ENCODE assay signal across 12 cellular contexts in genomic region chr2:69438580-69438979, GRCh38. TPM values are rescaled to one million over a fixed set of nuclear protein-coding genes. Genes with fewer than 3 reads are reported as not detected.
DNase-seq lines count a peak whose midpoint lies in the region; ATAC-seq and TF ChIP-seq lines count a peak whose summit lies in the region.
"Had no signal": no experiment of that assay in that cellular context is flagged by ENCODE, and none has a peak within 500 bp of the region (broad histone marks: within the 10 kb centered on the region; RNA-seq: fewer than 3 reads in every experiment).

No MANE protein-coding gene starts in this region.

- CTCF ChIA-PET in activated naive CD4-positive, alpha-beta T cell treated with anti-CD3 and anti-CD28 coated beads for 36 hours (lab: Charles Lee): interaction anchor here (0.6 kb wide), 1 partner anchor 86 kb away, joined by 3 read pairs; no protein-coding TSS in a partner anchor

- H3K4me3 Mint-ChIP-seq in activated naive CD4-positive, alpha-beta T cell treated with anti-CD3 and anti-CD28 coated beads for 36 hours: no peak overlapping the region
- H3K4me3 Mint-ChIP-seq in naive B cell: peak overlapping the region; percentile 39 to 100 (median 91)

- H3K4me3 ChIP-seq in ascending aorta: no peak overlapping the region
- H3K4me3 ChIP-seq in tibial nerve: no peak overlapping the region
- no peak overlapping the region for H3K4me3 ChIP-seq in ovary

- TF ChIP-seq CTCF in ascending aorta (IDR thresholded peaks at IDR 0.05): no peak
- TF ChIP-seq CTCF in tibial nerve (IDR thresholded peaks at IDR 0.05): no peak
- no peak for TF ChIP-seq CTCF in ovary (IDR thresholded peaks at IDR 0.05)

- H3K27ac Mint-ChIP-seq in activated naive CD4-positive, alpha-beta T cell treated with anti-CD3 and anti-CD28 coated beads for 36 hours: peak overlapping the region; percentile 94
- H3K27ac Mint-ChIP-seq in naive B cell: peak overlapping the region; percentile 64 to 99 (median 98)

- H3K27me3 Mint-ChIP-seq in activated naive CD4-positive, alpha-beta T cell treated with anti-CD3 and anti-CD28 coated beads for 36 hours (ENCODE audit: low read depth): no peaks in the 10 kb centered on the region
- H3K27me3 Mint-ChIP-seq in naive B cell: no peaks in the 10 kb centered on the region

- peak overlapping the region; percentile 94 to 95 for H3K27ac ChIP-seq in ascending aorta
- H3K27ac ChIP-seq in tibial nerve: peak overlapping the region in 3 of 4 donors; percentile 96 to 99 (median 98)
- peak overlapping the region in 1 of 2 donors; percentile 93 for H3K27ac ChIP-seq in ovary

- H3K27me3 ChIP-seq in ascending aorta (no peaks in the 10 kb centered on the region), tibial nerve (no peaks in the 10 kb centered on the region), ovary (no peaks in the 10 kb centered on the region)
- H3K27me3 ChIP-seq: SJCRH30 had no signal

- H3K9me3 ChIP-seq in ascending aorta (no peaks in the 10 kb centered on the region), tibial nerve (no peaks in the 10 kb centered on the region), ovary (no peaks in the 10 kb centered on the region)
- H3K9me3 ChIP-seq: SJCRH30 had no signal

- no peak for ATAC-seq in naive B cell (ENCODE audit: low read depth in 2 of 2)
- no peak for ATAC-seq in HG03354 (IDR thresholded peaks at IDR 0.05; ENCODE audit: poor library complexity, severe bottlenecking, unreplicated experiment)
- ATAC-seq: GM23338 had no signal

- H3K9me3 Mint-ChIP-seq in activated naive CD4-positive, alpha-beta T cell treated with anti-CD3 and anti-CD28 coated beads for 36 hours: peaks cover 10% of the 10 kb centered on the region
- H3K9me3 Mint-ChIP-seq in naive B cell: peaks cover 0 to 10% (median 3%) of the 10 kb centered on the region in 7 donors

- DNase-seq in activated naive CD4-positive, alpha-beta T cell treated with anti-CD3 and anti-CD28 coated beads for 36 hours: no peak
- no peak for DNase-seq in activated naive CD4-positive, alpha-beta T cell treated with anti-CD3 and anti-CD28 coated beads, Interleukin-2, amount 50 U/mL, for 16 hours
- no peak for DNase-seq in ascending aorta (ENCODE audit: low spot score in 2 of 2)
- no peak for DNase-seq in naive B cell
- no peak for DNase-seq in tibial nerve (ENCODE audit: low spot score in 2 of 2)
- DNase-seq in NCI-H510A treated with DMSO at 0.1 percent for 48 hours (lab: John Stamatoyannopoulos, UW): no peak
- DNase-seq in ovary: no peak
- DNase-seq: central memory CD4-positive, alpha-beta T cell; NCI-H510A; SJCRH30 had no signal

- H3K36me3 ChIP-seq in ascending aorta: no peaks in the 10 kb centered on the region
- H3K36me3 ChIP-seq in tibial nerve: no peaks in the 10 kb centered on the region
- no peaks in the 10 kb centered on the region for H3K36me3 ChIP-seq in ovary
- H3K36me3 ChIP-seq: SJCRH30 had no signal

- 86 to 98% methylated on average over 6 of the region's 6 CpGs for WGBS in tibial nerve, 2 donors
- WGBS in ovary, 3 donors: 94 to 97% (median 96%) methylated on average over 6 of the region's 6 CpGs

- TF ChIP-seq POLR2A in tibial nerve (IDR thresholded peaks at IDR 0.05): no peak
- TF ChIP-seq POLR2A in ovary (IDR thresholded peaks at IDR 0.05): no peak

- H3K4me1 Mint-ChIP-seq in activated naive CD4-positive, alpha-beta T cell treated with anti-CD3 and anti-CD28 coated beads for 36 hours (ENCODE audit: low read depth): peaks cover 28% of the 10 kb centered on the region
- peaks cover 26 to 48% (median 34%) of the 10 kb centered on the region in 3 donors for H3K4me1 Mint-ChIP-seq in naive B cell

- TF ChIP-seq EP300 in tibial nerve (IDR thresholded peaks at IDR 0.05): no peak
- TF ChIP-seq EP300 in ovary (IDR thresholded peaks at IDR 0.05): no peak

- no peaks in the 10 kb centered on the region for H3K36me3 Mint-ChIP-seq in activated naive CD4-positive, alpha-beta T cell treated with anti-CD3 and anti-CD28 coated beads for 36 hours (ENCODE audit: low read depth)
- no peaks in the 10 kb centered on the region for H3K36me3 Mint-ChIP-seq in naive B cell

- peaks cover 5 to 14% of the 10 kb centered on the region in 2 donors for H3K4me1 ChIP-seq in ascending aorta
- peaks cover 0 to 31% (median 10%) of the 10 kb centered on the region in 4 donors for H3K4me1 ChIP-seq in tibial nerve
- peaks cover 13% of the 10 kb centered on the region for H3K4me1 ChIP-seq in ovary (ENCODE audit: insufficient read depth)

- intact Hi-C loops in activated naive CD4-positive, alpha-beta T cell treated with anti-CD3 and anti-CD28 coated beads for 36 hours (cut with micrococcal nuclease): loop anchor here (5.0 kb wide), 1 partner anchor 259 kb away; no protein-coding TSS in a partner anchor
- intact Hi-C loops in ascending aorta (cut with DNase I): loop anchor here (10.0 kb wide), 1 partner anchor 386 kb away; the partner anchor contains the start of gene GMCL1
- intact Hi-C loops in ovary (cut with DNase I): no loop called here

RNA-seq across cellular contexts. Expression of gene NFU1, which starts 1.3 kb away (rescaled TPM):
- total RNA-seq in activated naive CD4-positive, alpha-beta T cell treated with anti-CD3 and anti-CD28 coated beads for 36 hours: 10 to 100 TPM; 35.7 to 39.3 TPM
- total RNA-seq in ascending aorta: 49.4 TPM
- 100 to 1,000 TPM; 107 to 152 (median 127) TPM for polyA plus RNA-seq in naive B cell (ENCODE audit: low read depth in 6 of 6)
- total RNA-seq in tibial nerve: 10 to 100 TPM; 32.0 to 48.1 (median 40.9) TPM
- total RNA-seq in ovary: 10 to 100 TPM; 39.0 to 53.8 (median 44.2) TPM
- polyA plus RNA-seq in ovary: 10 to 100 TPM; 50.7 to 59.5 TPM

RNA-seq across cellular contexts. Expression of gene GFPT1, which starts 51.6 kb away (rescaled TPM):
- 10 to 100 TPM; 34.6 to 36.0 TPM for total RNA-seq in activated naive CD4-positive, alpha-beta T cell treated with anti-CD3 and anti-CD28 coated beads for 36 hours
- total RNA-seq in ascending aorta: 25.7 TPM
- polyA plus RNA-seq in naive B cell (ENCODE audit: low read depth in 6 of 6): 1 to 10 TPM; 3.1 to 8.8 (median 6.0) TPM
- 10 to 100 TPM; 15.5 to 30.0 (median 22.1) TPM for total RNA-seq in tibial nerve
- 10 to 100 TPM; 18.8 to 39.5 (median 31.1) TPM for total RNA-seq in ovary
- 10 to 100 TPM in 1 of 2 donors, 1 to 10 TPM in 1; 6.9 to 19.4 TPM for polyA plus RNA-seq in ovary

Comparison
In these comparisons a context has a peak if more than half of its experiments do, and no peak if none do; other contexts are left out.
1. intact Hi-C loops: an anchor here in activated naive CD4-positive, alpha-beta T cell treated with anti-CD3 and anti-CD28 coated beads for 36 hours (5.0 kb wide) and ascending aorta (10.0 kb wide); none called in ovary.